ENCODE assay signal across 20 cellular contexts in the genomic region with DNA sequence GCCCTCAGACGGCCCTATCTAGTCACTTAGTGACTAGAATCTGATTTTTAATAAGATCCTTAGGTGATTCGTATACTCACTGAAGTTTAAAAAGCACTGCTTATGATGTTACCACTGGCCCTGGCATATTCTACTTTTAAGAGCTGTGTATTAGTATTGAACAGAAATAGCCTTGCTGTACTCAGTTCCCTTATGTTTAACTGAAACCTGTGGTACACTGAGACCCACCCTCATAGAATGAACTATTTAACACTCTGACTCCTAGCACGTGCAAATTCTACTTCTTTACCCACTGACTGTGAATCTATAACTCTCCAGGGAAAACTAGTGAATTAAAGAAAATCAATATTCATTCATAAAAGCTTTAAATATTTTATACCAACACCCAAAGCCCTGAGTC.
"Had no signal": no experiment of that assay in that cellular context is flagged by ENCODE, and none has a peak within 500 bp of the region (broad histone marks: within the 10 kb centered on the region; RNA-seq: fewer than 3 reads in every experiment).

No MANE protein-coding gene starts in this region.

- H3K9me3 ChIP-seq: adrenal gland, gastrocnemius medialis, psoas muscle, sigmoid colon, testis had no signal

- DNase-seq: activated B cell treated with CpG ODN at 0.5 μM for 24 hours; activated CD4-positive, alpha-beta T cell treated with anti-CD3 and anti-CD28 coated beads, Interleukin-2, amount 10 ng/mL, durations not matched to agents 24 days and 14 days; activated CD8-positive, alpha-beta memory T cell treated with anti-CD3 and anti-CD28 coated beads for 24 hours; activated naive CD4-positive, alpha-beta T cell treated with anti-CD3 and anti-CD28 coated beads for 36 hours; adrenal gland; central memory CD4-positive, alpha-beta T cell; effector CD8-positive, alpha-beta T cell; gastrocnemius medialis; kidney; left ventricle myocardium superior; mesenchymal stem cell; occipital lobe; psoas muscle; sigmoid colon; stimulated activated CD4-positive, alpha-beta T cell treated with anti-CD3 and anti-CD28 coated beads, Interleukin-12 subunit alpha, Interleukin-12 subunit beta, amount 100 ng/mL, for 4 hours; stimulated activated CD4-positive, alpha-beta T cell treated with anti-CD3 and anti-CD28 coated beads, Interleukin-4, amount 100 ng/mL, for 1 hour; stimulated activated CD8-positive, alpha-beta memory T cell treated with anti-CD3 and anti-CD28 coated beads, Interleukin-4, amount 100 ng/mL, for 48 hours; testis had no signal

- ATAC-seq: gastrocnemius medialis; left ventricle myocardium superior; natural killer cell treated with Interleukin-12 subunit alpha and Interleukin-12 subunit beta and Interleukin-15 and Interleukin-18, amount 100 ng/mL, for 72 hours; psoas muscle had no signal

- H3K27me3 ChIP-seq: adrenal gland, gastrocnemius medialis, sigmoid colon, testis had no signal

- H3K4me1 ChIP-seq: adrenal gland, gastrocnemius medialis, psoas muscle, testis had no signal

- H3K4me3 ChIP-seq: adrenal gland, coronary artery, gastrocnemius medialis, psoas muscle, sigmoid colon, testis had no signal

- H3K36me3 ChIP-seq: adrenal gland, gastrocnemius medialis, sigmoid colon had no signal

- H3K27ac ChIP-seq: adrenal gland, coronary artery, gastrocnemius medialis, psoas muscle, sigmoid colon, testis had no signal
